ENCODE assay signal across 21 cellular contexts in the genomic region with DNA sequence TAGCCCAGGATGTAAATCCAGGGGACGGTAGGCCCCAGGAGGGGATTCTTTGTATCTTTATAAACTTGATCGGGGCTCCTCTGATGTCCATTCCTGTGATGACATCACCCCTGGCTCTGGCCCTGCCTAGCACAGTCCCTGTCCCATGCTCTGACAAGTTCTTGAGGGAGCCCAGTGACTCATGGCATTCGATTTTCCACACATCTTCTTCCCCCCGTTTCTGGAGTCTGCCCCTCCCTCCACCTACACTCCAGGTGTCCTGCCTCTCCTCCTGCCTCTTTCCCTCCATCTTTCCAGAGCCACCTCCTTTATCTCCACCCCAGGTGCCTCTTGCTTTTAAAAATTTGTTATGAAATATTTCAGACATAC.
DNase-seq lines count a peak whose midpoint lies in the region; ATAC-seq, FAIRE-seq and TF ChIP-seq lines count a peak whose summit lies in the region.
"Had no signal": no experiment of that assay in that cellular context is flagged by ENCODE, and none has a peak within 500 bp of the region (broad histone marks: within the 10 kb centered on the region; RNA-seq: fewer than 3 reads in every experiment).

No MANE protein-coding gene starts in this region.

- dilution Hi-C loops in mammary epithelial cell (cut with HindIII; ENCODE audit: low sequenced_read_pairs): loop anchor here (5.0 kb wide), 1 partner anchor 49 kb away; no protein-coding TSS in a partner anchor

- POLR2A ChIA-PET in MCF 10A (lab: Yijun Ruan, JAX): no interaction called here

- H3K4me1 ChIP-seq in breast epithelium (no peaks in the 10 kb centered on the region), mammary epithelial cell (ENCODE audit: insufficient read depth, low read length) (peaks cover 43% of the 10 kb centered on the region)
- H3K4me1 ChIP-seq: HAP-1 had no signal

- H3K4me3 ChIP-seq in breast epithelium: no peak overlapping the region
- no peak overlapping the region for H3K4me3 ChIP-seq in mammary epithelial cell (replicated peaks in 1 of 3; ENCODE audit: insufficient read depth in 1 of 3, low read depth in 2 of 3, low read length in 3 of 3)
- H3K4me3 ChIP-seq: HAP-1 had no signal

- no peak for DNase-seq in MCF 10A (ENCODE audit: unreplicated experiment)
- DNase-seq in breast epithelium (ENCODE audit: low spot score in 2 of 2): no peak
- peak; percentile 85 for DNase-seq in mammary epithelial cell
- DNase-seq in kidney tubule cell (ENCODE audit: low spot score): peak; percentile 33
- peak; percentile 23 for DNase-seq in urothelium cell line (ENCODE audit: low spot score)
- no peak for DNase-seq in T-helper 2 cell
- DNase-seq in activated T-cell treated with anti-CD3 and anti-CD28 coated beads for 4 hours: no peak
- DNase-seq: Calu3, GOT3, IMR-90, KG1, MM.1S, NCI-H2029, NCI-H226, NCI-H524 treated with DMSO at 0.1 percent for 48 hours, NCI-H82, RPMI8226, SHP77 treated with DMSO at 0.1 percent for 48 hours had no signal

- H3K79me2 ChIP-seq in mammary epithelial cell (ENCODE audit: insufficient read depth, low read length): no peaks in the 10 kb centered on the region

- H3K9me3 ChIP-seq in breast epithelium (no peaks in the 10 kb centered on the region), mammary epithelial cell (replicated peaks; ENCODE audit: insufficient read depth, low read length) (no peaks in the 10 kb centered on the region)
- H3K9me3 ChIP-seq: HAP-1 had no signal

- ATAC-seq in GM21528 (IDR thresholded peaks at IDR 0.05; ENCODE audit: low FRiP score, unreplicated experiment): no peak

- H3K27ac Mint-ChIP-seq in MCF 10A (ENCODE audit: low read depth, unreplicated experiment): peak overlapping the region; percentile 4

- no peak for FAIRE-seq in urothelium cell line (lab: Jason Lieb, UNC)
- FAIRE-seq: G401.6 had no signal

- H3K27ac ChIP-seq in breast epithelium: no peak overlapping the region
- H3K27ac ChIP-seq in mammary epithelial cell (ENCODE audit: insufficient read depth, low read depth, low read length): peak overlapping the region; percentile 60

- CTCF ChIA-PET in MCF 10A (lab: Yijun Ruan, JAX) (no interaction called here), mammary epithelial cell (lab: Charles Lee; ENCODE audit: low non-redundant PET) (no interaction called here)

- H3K4me3 Mint-ChIP-seq in MCF 10A (ENCODE audit: unreplicated experiment): no peak overlapping the region

- H3K27me3 ChIP-seq in breast epithelium (no peaks in the 10 kb centered on the region), mammary epithelial cell (ENCODE audit: insufficient read depth, low read length) (no peaks in the 10 kb centered on the region)

- peak overlapping the region; percentile 29 for H3K4me2 ChIP-seq in mammary epithelial cell (ENCODE audit: insufficient read depth, low read depth, low read length)

- no peak overlapping the region for H3K9ac ChIP-seq in mammary epithelial cell (ENCODE audit: insufficient read depth, low read length)

- H3K36me3 ChIP-seq in breast epithelium: no peaks in the 10 kb centered on the region
- H3K36me3 ChIP-seq in mammary epithelial cell (ENCODE audit: insufficient read depth, low read length): no peaks in the 10 kb centered on the region
- H3K36me3 ChIP-seq: HAP-1 had no signal

- WGBS in mammary epithelial cell (ENCODE audit: low coverage, missing lambda C conversion rate): 5% methylated on average over 3 of the region's 4 CpGs

- in situ Hi-C loops in mammary epithelial cell (cut with MboI; ENCODE audit: low sequenced_read_pairs in 2 of 2): no loop called here

- no peak for TF ChIP-seq POLR2A in breast epithelium (IDR thresholded peaks at IDR 0.05)

- H3K27me3 Mint-ChIP-seq in MCF 10A (ENCODE audit: insufficient read depth, unreplicated experiment): peaks cover 3% of the 10 kb centered on the region

- H3K36me3 Mint-ChIP-seq in MCF 10A (ENCODE audit: insufficient read depth, unreplicated experiment): no peaks in the 10 kb centered on the region

- intact Hi-C loops in MCF 10A (cut with micrococcal nuclease): no loop called here
- intact Hi-C loops in breast epithelium (cut with DNase I; ENCODE audit: low total_unique reads): no loop called here
- intact Hi-C loops in mammary epithelial cell (cut with micrococcal nuclease): no loop called here

- H2AFZ ChIP-seq in mammary epithelial cell (ENCODE audit: low read depth, low read length): peak overlapping the region; percentile 38

- no TSS peak for BruUV-seq in MCF 10A (replicated peaks; lab: Mats Ljungman, UMichigan)
- no TSS peak for BruUV-seq in mammary epithelial cell (replicated peaks; lab: Mats Ljungman, UMichigan)

- H3K4me1 Mint-ChIP-seq in MCF 10A (ENCODE audit: insufficient read depth, unreplicated experiment): peaks cover 12% of the 10 kb centered on the region

- TF ChIP-seq CTCF in MCF 10A (IDR thresholded peaks at IDR 0.05; ENCODE audit: unreplicated experiment) (no peak), breast epithelium (IDR thresholded peaks at IDR 0.05) (no peak), mammary epithelial cell (conservative IDR thresholded peaks at IDR 0.05 in 1 of 2, IDR thresholded peaks at IDR 0.05 in 1 of 2; ENCODE audit: extremely low read depth in 1 of 2, insufficient read depth in 1 of 2, low read depth in 1 of 2, low read length in 2 of 2) (no peak)

- H3K9me3 Mint-ChIP-seq in MCF 10A (ENCODE audit: unreplicated experiment): no peaks in the 10 kb centered on the region

- no peaks in the 10 kb centered on the region for H4K20me1 ChIP-seq in mammary epithelial cell (ENCODE audit: insufficient read depth, low read length)

Comparison
In these comparisons a context has a peak if more than half of its experiments do, and no peak if none do; other contexts are left out.
1. DNase-seq: peak in mammary epithelial cell (single experiment), kidney tubule cell (single experiment) and urothelium cell line (single experiment); none in MCF 10A (single experiment), breast epithelium (0 of 2), T-helper 2 cell (0 of 5) and activated T-cell treated with anti-CD3 and anti-CD28 coated beads for 4 hours (single experiment).